ENCODE assay signal across 8 cellular contexts in genomic region chr3:184332370-184333090, GRCh38. TPM values are rescaled to one million over a fixed set of nuclear protein-coding genes. Genes with fewer than 3 reads are reported as not detected.
DNase-seq lines count a peak whose midpoint lies in the region; ATAC-seq and TF ChIP-seq lines count a peak whose summit lies in the region.

No MANE protein-coding gene starts in this region.

- intact Hi-C loops in CD14-positive monocyte (cut with micrococcal nuclease), result no loop called here

- H3K4me1 ChIP-seq in SJCRH30, result peaks cover 7% of the 10 kb centered on the region; the same call in 1 of the 2 replicates

- H3K27me3 ChIP-seq in SJCRH30, result no peaks in the 10 kb centered on the region

- H3K27ac ChIP-seq in SJCRH30, result no peak overlapping the region

- H3K9me3 ChIP-seq in SJCRH30 (replicated peaks), result no peaks in the 10 kb centered on the region

- no peak overlapping the region for H3K4me3 ChIP-seq in SJCRH30

- H3K9me3 Mint-ChIP-seq in CD14-positive monocyte, result no peaks in the 10 kb centered on the region
- H3K9me3 Mint-ChIP-seq in naive B cell, result no peaks in the 10 kb centered on the region

- H3K36me3 ChIP-seq in SJCRH30, result peaks cover 70% of the 10 kb centered on the region

- H3K4me1 Mint-ChIP-seq in CD14-positive monocyte (peaks cover 27% of the 10 kb centered on the region), naive B cell (peaks cover 15 to 23% (median 21%) of the 10 kb centered on the region in 3 donors)

- peaks cover 0 to 7% (median under 1%) of the 10 kb centered on the region in 3 donors for H3K27me3 Mint-ChIP-seq in CD14-positive monocyte (ENCODE audit: low read depth in 3 of 3)
- H3K27me3 Mint-ChIP-seq in naive B cell, result peaks cover 0 to 5% (median 0%) of the 10 kb centered on the region in 3 donors

- H3K27ac Mint-ChIP-seq in CD14-positive monocyte, result peak overlapping the region; percentile 52 to 97 (median 82)
- H3K27ac Mint-ChIP-seq in naive B cell, result peak overlapping the region; percentile 13 to 93 (median 76)

- DNase-seq in CD14-positive monocyte (ENCODE audit: low spot score) (no peak), NCI-H226 (peak; percentile 94), dedifferentiated amniotic fluid mesenchymal stem cell (ENCODE audit: extremely low spot score) (peak; percentile 65), naive B cell (no peak), SJCRH30 (no peak), hippocampal formation (lab: John Stamatoyannopoulos, UW) (no peak)
- no peak for DNase-seq in stimulated activated CD4-positive, alpha-beta T cell treated with anti-CD3 and anti-CD28 coated beads, Interleukin-4, amount 100 ng/mL, for 1 hour

- H3K36me3 Mint-ChIP-seq in CD14-positive monocyte (peaks cover 77 to 78% of the 10 kb centered on the region in 2 donors), naive B cell (peaks cover 1 to 42% of the 10 kb centered on the region in 2 donors)

- H3K4me3 Mint-ChIP-seq in CD14-positive monocyte, result no peak overlapping the region
- H3K4me3 Mint-ChIP-seq in naive B cell, result peak overlapping the region in 1 of 8 donors; percentile 73

- no peak for TF ChIP-seq CTCF in CD14-positive monocyte (IDR thresholded peaks at IDR 0.05)

- ATAC-seq in naive B cell (ENCODE audit: low read depth in 2 of 2), result no peak
- ATAC-seq in GM18873 (IDR thresholded peaks at IDR 0.05; ENCODE audit: low FRiP score, unreplicated experiment), result no peak

RNA-seq across cellular contexts. Expression of gene FAM131A, which starts 4.9 kb away (rescaled TPM):
- polyA plus RNA-seq in CD14-positive monocyte, result 1 to 10 TPM; 5.8 to 7.7 TPM
- polyA plus RNA-seq in naive B cell (ENCODE audit: low read depth in 6 of 6), result 1 to 10 TPM; 3.6 to 8.5 (median 4.1) TPM
- total RNA-seq in SJCRH30 (2014; rRNA removed; shearing (Covaris generic)), result 4.8 and 5.9 TPM in 2 replicates

RNA-seq across cellular contexts. Expression of gene EIF4G1, which starts 18.1 kb away (rescaled TPM):
- polyA plus RNA-seq in CD14-positive monocyte (10 to 100 TPM; 13.9 to 24.2 TPM), naive B cell (ENCODE audit: low read depth in 6 of 6) (10 to 100 TPM in 5 of 6 donors, 1 to 10 TPM in 1; 6.4 to 30.0 (median 14.1) TPM)
- 304 and 312 TPM in 2 replicates for total RNA-seq in SJCRH30 (2014; rRNA removed; shearing (Covaris generic))

RNA-seq across cellular contexts. Expression of gene CLCN2, which starts 28.9 kb away (rescaled TPM):
- polyA plus RNA-seq in CD14-positive monocyte (under 1 TPM in 1 of 2 donors, not detected in 1; 0.16 TPM), naive B cell (ENCODE audit: low read depth in 6 of 6) (1 to 10 TPM in 3 of 6 donors, under 1 TPM in 1, not detected in 2; 0.35 to 1.8 (median 1.3) TPM)
- 4.1 and 5.5 TPM in 2 replicates for total RNA-seq in SJCRH30 (2014; rRNA removed; shearing (Covaris generic))

RNA-seq across cellular contexts. Expression of gene POLR2H, which starts 29.0 kb away (rescaled TPM):
- polyA plus RNA-seq in CD14-positive monocyte (10 to 100 TPM; 21.7 to 24.6 TPM), naive B cell (ENCODE audit: low read depth in 6 of 6) (10 to 100 TPM; 34.4 to 61.0 (median 49.1) TPM)
- 86.8 and 91.6 TPM in 2 replicates for total RNA-seq in SJCRH30 (2014; rRNA removed; shearing (Covaris generic))

RNA-seq across cellular contexts. Expression of gene PSMD2, which starts 33.5 kb away (rescaled TPM):
- 100 to 1,000 TPM; 167 to 186 TPM for polyA plus RNA-seq in CD14-positive monocyte
- 100 to 1,000 TPM; 144 to 190 (median 160) TPM for polyA plus RNA-seq in naive B cell (ENCODE audit: low read depth in 6 of 6)
- 302 TPM in 2 replicates for total RNA-seq in SJCRH30 (2014; rRNA removed; shearing (Covaris generic))

Comparison
In these comparisons a context has a peak if more than half of its experiments do, and no peak if none do; other contexts are left out.
1. DNase-seq: peak in NCI-H226 (single experiment) and dedifferentiated amniotic fluid mesenchymal stem cell (single experiment); none in CD14-positive monocyte (single experiment), naive B cell (single experiment), stimulated activated CD4-positive, alpha-beta T cell treated with anti-CD3 and anti-CD28 coated beads, Interleukin-4, amount 100 ng/mL, for 1 hour (single experiment), SJCRH30 (0 of 2) and hippocampal formation (0 of 2).